Comparison of ENCODE assay signal across 10 cellular contexts in genomic region chr2:38505779-38506178, GRCh38.
DNase-seq lines count a peak whose midpoint lies in the region; ATAC-seq, FAIRE-seq and TF ChIP-seq lines count a peak whose summit lies in the region.
"Had no signal": no experiment of that assay in that cellular context is flagged by ENCODE, and none has a peak within 500 bp of the region (broad histone marks: within the 10 kb centered on the region; RNA-seq: fewer than 3 reads in every experiment).

No MANE protein-coding gene starts in this region.

- intact Hi-C loops in lower lobe of right lung (cut with DNase I): loop anchor here (10.0 kb wide), 1 partner anchor 191 kb away; no protein-coding TSS in a partner anchor

- peaks cover 8% of the 10 kb centered on the region for H3K4me1 ChIP-seq in lower lobe of right lung

- FAIRE-seq in D721Med (lab: Jason Lieb, UNC): no peak
- FAIRE-seq: islet of Langerhans had no signal

- peaks cover 3% of the 10 kb centered on the region for H3K9me3 ChIP-seq in lower lobe of right lung

- ATAC-seq in lower lobe of right lung: peak; percentile 55 to 75

- peak; percentile 79 for DNase-seq in LHCN-M2 (ENCODE audit: low read depth)
- peak; percentile 20 for DNase-seq in epithelial cell of prostate (ENCODE audit: low read depth, low spot score)
- no peak for DNase-seq in lower lobe of right lung
- peak; percentile 69 for DNase-seq in ureter (ENCODE audit: low spot score)
- no peak for DNase-seq in activated CD8-positive, alpha-beta memory T cell treated with anti-CD3 and anti-CD28 coated beads, Interleukin-2, amount 50 U/mL, for 4 hours
- DNase-seq in stimulated activated naive CD4-positive, alpha-beta T cell treated with Interleukin-2 at 50 U/mL for 16 hours (lab: John Stamatoyannopoulos, UW): no peak
- DNase-seq in D721Med (ENCODE audit: insufficient read length, low spot score): no peak
- DNase-seq: cortex of kidney, NCI-H2029 treated with DMSO at 0.1 percent for 48 hours had no signal

- H3K36me3 ChIP-seq in lower lobe of right lung: no peaks in the 10 kb centered on the region

- no peak overlapping the region for H3K4me3 ChIP-seq in lower lobe of right lung

- H3K27me3 ChIP-seq in lower lobe of right lung (ENCODE audit: low read depth): no peaks in the 10 kb centered on the region

- TF ChIP-seq CTCF in lower lobe of right lung (IDR thresholded peaks at IDR 0.05) (no peak), D721Med (IDR thresholded peaks at IDR 0.05; ENCODE audit: insufficient read depth, missing control alignments) (no peak)

- no peak overlapping the region for H3K27ac ChIP-seq in epithelial cell of prostate
- no peak overlapping the region for H3K27ac ChIP-seq in lower lobe of right lung

Comparison
In these comparisons a context has a peak if more than half of its experiments do, and no peak if none do; other contexts are left out.
1. DNase-seq: peak in LHCN-M2 (single experiment), epithelial cell of prostate (single experiment) and ureter (single experiment); none in lower lobe of right lung (single experiment), activated CD8-positive, alpha-beta memory T cell treated with anti-CD3 and anti-CD28 coated beads, Interleukin-2, amount 50 U/mL, for 4 hours (single experiment), stimulated activated naive CD4-positive, alpha-beta T cell treated with Interleukin-2 at 50 U/mL for 16 hours (single experiment) and D721Med (single experiment).